In genomic region chr2:17878222-17879136, GRCh38 we compare ENCODE assay signal across 8 cellular contexts. TPM values are rescaled to one million over a fixed set of nuclear protein-coding genes. Genes with fewer than 3 reads are reported as not detected.
DNase-seq lines count a peak whose midpoint lies in the region; ATAC-seq and TF ChIP-seq lines count a peak whose summit lies in the region.

Gene KCNS3, plus strand, starts transcription at chr2:17878667. Its CDS starts 52,342 bp downstream, at chr2:17931009.

- TF ChIP-seq CTCF in left ventricle myocardium inferior (IDR thresholded peaks at IDR 0.05; ENCODE audit: borderline replicate concordance) = no peak
- no peak for TF ChIP-seq CTCF in prostate gland (IDR thresholded peaks at IDR 0.05)

- peaks cover 81% of the 10 kb centered on the region for H3K27me3 Mint-ChIP-seq in activated naive CD4-positive, alpha-beta T cell treated with anti-CD3 and anti-CD28 coated beads, Interleukin-2, amount 10 ng/mL, durations not matched to agents 7 days and 5 days

- intact Hi-C loops in left ventricle myocardium inferior (cut with micrococcal nuclease) = no loop called here
- intact Hi-C loops in prostate gland (cut with DNase I) = no loop called here

- H3K27ac Mint-ChIP-seq in activated naive CD4-positive, alpha-beta T cell treated with anti-CD3 and anti-CD28 coated beads, Interleukin-2, amount 10 ng/mL, durations not matched to agents 7 days and 5 days = no peak within 1 kb of the TSS
- no peak within 1 kb of the TSS for H3K27ac Mint-ChIP-seq in activated naive CD4-positive, alpha-beta T cell treated with anti-CD3 and anti-CD28 coated beads, Interleukin-2, amount 50 U/mL, for 72 hours

- H3K4me1 ChIP-seq in left ventricle myocardium inferior = peaks cover 27% of the 10 kb centered on the region
- no peaks in the 10 kb centered on the region for H3K4me1 ChIP-seq in prostate gland (replicated peaks)

- DNase-seq in activated naive CD4-positive, alpha-beta T cell treated with anti-CD3 and anti-CD28 coated beads, Interleukin-2, amount 10 ng/mL, durations not matched to agents 7 days and 5 days = peak; percentile 29
- DNase-seq in activated naive CD4-positive, alpha-beta T cell (lab: John Stamatoyannopoulos, UW) = no peak
- DNase-seq in NCI-H1105 treated with DMSO at 0.1 percent for 48 hours (lab: John Stamatoyannopoulos, UW) (peak; percentile 50), left ventricle myocardium inferior (peak; percentile 49), prostate gland (ENCODE audit: low spot score) (peak; percentile 52), DMS114 treated with DMSO at 0.1 percent for 48 hours (lab: John Stamatoyannopoulos, UW; ENCODE audit: unreplicated experiment) (no peak)
- peak in 1 of 2 donors; percentile 13 for DNase-seq in activated naive CD4-positive, alpha-beta T cell treated with anti-CD3 and anti-CD28 coated beads, Interleukin-2, amount 50 U/mL, for 72 hours (ENCODE audit: low spot score in 2 of 2)

- H3K27me3 ChIP-seq in left ventricle myocardium inferior (ENCODE audit: low read depth) = peaks cover 58% of the 10 kb centered on the region
- H3K27me3 ChIP-seq in prostate gland (replicated peaks; ENCODE audit: insufficient read depth) = no peaks in the 10 kb centered on the region

- H3K9me3 ChIP-seq in left ventricle myocardium inferior (replicated peaks) (no peaks in the 10 kb centered on the region), prostate gland (no peaks in the 10 kb centered on the region)

- no peaks in the 10 kb centered on the region for H3K9me3 Mint-ChIP-seq in activated naive CD4-positive, alpha-beta T cell treated with anti-CD3 and anti-CD28 coated beads, Interleukin-2, amount 10 ng/mL, durations not matched to agents 7 days and 5 days
- H3K9me3 Mint-ChIP-seq in activated naive CD4-positive, alpha-beta T cell treated with anti-CD3 and anti-CD28 coated beads, Interleukin-2, amount 50 U/mL, for 72 hours = peaks cover 3% of the 10 kb centered on the region in 2 donors

- peak; percentile 46 for TF ChIP-seq POLR2A in prostate gland (IDR thresholded peaks at IDR 0.05)

- peak within 1 kb of the TSS; percentile 65 for H3K4me3 Mint-ChIP-seq in activated naive CD4-positive, alpha-beta T cell treated with anti-CD3 and anti-CD28 coated beads, Interleukin-2, amount 10 ng/mL, durations not matched to agents 7 days and 5 days

- CTCF ChIA-PET in activated naive CD4-positive, alpha-beta T cell treated with anti-CD3 and anti-CD28 coated beads, Interleukin-2, amount 10 ng/mL, durations not matched to agents 7 days and 5 days (lab: Charles Lee) = no interaction called here

- H3K27ac ChIP-seq in left ventricle myocardium inferior (replicated peaks) (peak within 1 kb of the TSS; percentile 63), prostate gland (peak within 1 kb of the TSS; percentile 58 to 66)

- WGBS in prostate gland = under 1% methylated on average over 43 of the region's 114 CpGs

- H3K36me3 ChIP-seq in left ventricle myocardium inferior = no peaks in the 10 kb centered on the region
- no peaks in the 10 kb centered on the region for H3K36me3 ChIP-seq in prostate gland

- no peaks in the 10 kb centered on the region for H3K36me3 Mint-ChIP-seq in activated naive CD4-positive, alpha-beta T cell treated with anti-CD3 and anti-CD28 coated beads, Interleukin-2, amount 10 ng/mL, durations not matched to agents 7 days and 5 days
- peaks cover 0 to 20% of the 10 kb centered on the region in 2 donors for H3K36me3 Mint-ChIP-seq in activated naive CD4-positive, alpha-beta T cell treated with anti-CD3 and anti-CD28 coated beads, Interleukin-2, amount 50 U/mL, for 72 hours

- peak within 1 kb of the TSS; percentile 79 for H3K4me3 ChIP-seq in left ventricle myocardium inferior
- peak within 1 kb of the TSS; percentile 50 to 62 for H3K4me3 ChIP-seq in prostate gland

- peaks cover 20% of the 10 kb centered on the region for H3K4me1 Mint-ChIP-seq in activated naive CD4-positive, alpha-beta T cell treated with anti-CD3 and anti-CD28 coated beads, Interleukin-2, amount 10 ng/mL, durations not matched to agents 7 days and 5 days

- peak; percentile 83 for ATAC-seq in HG02571 (IDR thresholded peaks at IDR 0.05; ENCODE audit: unreplicated experiment)
- ATAC-seq in activated naive CD4-positive, alpha-beta T cell treated with anti-CD3 and anti-CD28 coated beads, Interleukin-2, amount 50 U/mL, for 72 hours = peak; percentile 77 to 90

RNA-seq across cellular contexts. Expression of gene KCNS3, which starts in this region (rescaled TPM):
- not detected for total RNA-seq in activated naive CD4-positive, alpha-beta T cell treated with anti-CD3 and anti-CD28 coated beads, Interleukin-2, amount 50 U/mL, for 72 hours
- 4.0 TPM for total RNA-seq in left ventricle myocardium inferior
- 100 to 1,000 TPM in 1 of 2 donors, 10 to 100 TPM in 1; 17.4 to 106 TPM for total RNA-seq in prostate gland

Comparison
In these comparisons a context has a peak if more than half of its experiments do, and no peak if none do; other contexts are left out.
1. DNase-seq: peak in activated naive CD4-positive, alpha-beta T cell treated with anti-CD3 and anti-CD28 coated beads, Interleukin-2, amount 10 ng/mL, durations not matched to agents 7 days and 5 days (single experiment), NCI-H1105 treated with DMSO at 0.1 percent for 48 hours (single experiment), left ventricle myocardium inferior (single experiment) and prostate gland (single experiment); none in activated naive CD4-positive, alpha-beta T cell (0 of 4) and DMS114 treated with DMSO at 0.1 percent for 48 hours (single experiment).
2. Peak in ATAC-seq in activated naive CD4-positive, alpha-beta T cell treated with anti-CD3 and anti-CD28 coated beads, Interleukin-2, amount 50 U/mL, for 72 hours; RNA of the gene not detected or under 1 TPM.